17 cellular contexts compared by ENCODE assay signal in the genomic region with DNA sequence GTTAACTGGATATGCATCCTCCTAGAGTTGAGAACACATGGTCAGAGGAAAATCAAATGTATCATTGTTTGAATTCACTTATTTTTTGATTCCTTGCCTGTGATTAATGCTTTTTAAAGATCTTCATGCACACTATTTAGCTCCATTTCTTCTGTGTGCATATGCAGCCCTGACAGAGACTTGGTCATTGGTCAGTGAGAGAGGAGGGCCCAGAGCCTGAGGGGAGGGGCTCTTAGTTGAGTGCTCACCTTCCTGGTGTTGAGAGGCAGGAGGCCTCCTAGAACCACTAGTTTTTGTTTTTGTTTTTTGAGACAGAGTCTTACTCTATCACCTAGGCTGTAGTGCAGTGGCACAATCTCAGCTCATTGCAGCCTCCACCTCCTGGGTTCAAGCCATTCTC.
"Had no signal": no experiment of that assay in that cellular context is flagged by ENCODE, and none has a peak within 500 bp of the region (broad histone marks: within the 10 kb centered on the region; RNA-seq: fewer than 3 reads in every experiment).

No MANE protein-coding gene starts in this region.

- H3K4me3 ChIP-seq: adrenal gland, gastrocnemius medialis, lung, right atrium auricular region, tibial artery, vagina had no signal

- H3K4me3 Mint-ChIP-seq: activated B cell treated with CpG ODN at 0.5 μM for 24 hours; activated T-helper 1 cell treated with anti-CD3 and anti-CD28 coated beads, Interleukin-12 subunit alpha, Interleukin-12 subunit beta, Interleukin-2, Interleukin-4 antibody, amounts not matched to agents 30 ng/mL and 10 ng/mL and 1 ng/mL, durations not matched to agents 14 hours and 24 hours and 36 hours; stimulated activated memory B cell treated with anti-CD40 and anti-IgM and Interleukin-4, amounts not matched to agents 10 μg/mL and 1 μg/mL and 100 μg/mL, for 72 hours had no signal

- ATAC-seq: gastrocnemius medialis; stimulated activated memory B cell treated with anti-CD40 and anti-IgM and Interleukin-4, amounts not matched to agents 10 μg/mL and 1 μg/mL and 100 μg/mL, for 72 hours had no signal

- H3K36me3 ChIP-seq: adrenal gland, gastrocnemius medialis, right atrium auricular region, tibial artery, vagina had no signal

- H3K27ac ChIP-seq: adrenal gland, gastrocnemius medialis, right atrium auricular region, tibial artery, vagina had no signal

- H3K27me3 ChIP-seq: adrenal gland, gastrocnemius medialis, right atrium auricular region, tibial artery, vagina had no signal

- H3K27me3 Mint-ChIP-seq: activated B cell treated with CpG ODN at 0.5 μM for 24 hours; stimulated activated memory B cell treated with anti-CD40 and anti-IgM and Interleukin-4, amounts not matched to agents 10 μg/mL and 1 μg/mL and 100 μg/mL, for 72 hours had no signal

- H3K9me3 ChIP-seq: adrenal gland, gastrocnemius medialis, right atrium auricular region, tibial artery, vagina had no signal

- H3K27ac Mint-ChIP-seq: activated B cell treated with CpG ODN at 0.5 μM for 24 hours; activated T-helper 1 cell treated with anti-CD3 and anti-CD28 coated beads, Interleukin-12 subunit alpha, Interleukin-12 subunit beta, Interleukin-2, Interleukin-4 antibody, amounts not matched to agents 30 ng/mL and 10 ng/mL and 1 ng/mL, durations not matched to agents 14 hours and 24 hours and 36 hours; stimulated activated memory B cell treated with anti-CD40 and anti-IgM and Interleukin-4, amounts not matched to agents 10 μg/mL and 1 μg/mL and 100 μg/mL, for 72 hours had no signal

- DNase-seq: activated B cell treated with CpG ODN at 0.5 μM for 24 hours; activated CD4-positive, alpha-beta T cell treated with anti-CD3 and anti-CD28 coated beads for 48 hours; activated CD8-positive, alpha-beta memory T cell treated with anti-CD3 and anti-CD28 coated beads, Interleukin-2, amount 50 U/mL, for 48 hours; adrenal gland; erythroblast; gastrocnemius medialis; islet precursor cell; midbrain; posterior cingulate gyrus; stimulated activated CD4-positive, alpha-beta T cell treated with anti-CD3 and anti-CD28 coated beads, Interleukin-2, amount 100 ng/mL, for 48 hours; T-helper 1 cell; tibial artery had no signal

- H3K9me3 Mint-ChIP-seq: activated B cell treated with CpG ODN at 0.5 μM for 24 hours; activated T-helper 1 cell treated with anti-CD3 and anti-CD28 coated beads, Interleukin-12 subunit alpha, Interleukin-12 subunit beta, Interleukin-2, Interleukin-4 antibody, amounts not matched to agents 30 ng/mL and 10 ng/mL and 1 ng/mL, durations not matched to agents 14 hours and 24 hours and 36 hours; stimulated activated memory B cell treated with anti-CD40 and anti-IgM and Interleukin-4, amounts not matched to agents 10 μg/mL and 1 μg/mL and 100 μg/mL, for 72 hours had no signal
